Comparison of ENCODE assay signal across 21 cellular contexts in the genomic region with DNA sequence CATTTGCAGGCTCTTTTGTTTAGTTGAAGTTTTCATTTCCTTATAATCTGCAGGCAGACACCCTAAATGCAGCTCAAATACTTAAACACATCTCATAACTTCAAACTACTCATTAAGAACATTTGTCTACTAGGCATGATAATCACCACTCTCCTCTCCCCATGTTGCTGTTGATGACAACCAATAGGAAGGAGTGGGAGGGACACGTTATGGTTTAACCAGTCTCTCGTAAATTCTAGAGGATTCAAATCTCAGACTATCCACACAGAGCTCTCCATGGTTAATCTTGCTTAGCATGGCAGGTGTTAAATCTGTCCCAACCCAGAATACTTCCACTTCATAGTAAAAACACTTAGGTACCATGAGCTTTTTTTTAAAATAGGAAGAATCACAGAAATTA.
A peak's percentile ranks its signal among the peaks of the same experiment; 100 is the strongest.
DNase-seq lines count a peak whose midpoint lies in the region; ATAC-seq and TF ChIP-seq lines count a peak whose summit lies in the region.
"Had no signal": no experiment of that assay in that cellular context is flagged by ENCODE, and none has a peak within 500 bp of the region (broad histone marks: within the 10 kb centered on the region; RNA-seq: fewer than 3 reads in every experiment).

No MANE protein-coding gene starts in this region.

- POLR2A ChIA-PET in PC-3 (lab: Charles Lee; ENCODE audit: unreplicated experiment) = no interaction called here

- intact Hi-C loops in left ventricle myocardium inferior (cut with micrococcal nuclease) (no loop called here), PC-3 (cut with micrococcal nuclease) (no loop called here)

- CTCF ChIA-PET in PC-3 (lab: Charles Lee) = no interaction called here

- H3K27me3 ChIP-seq in left ventricle myocardium inferior (ENCODE audit: low read depth) (no peaks in the 10 kb centered on the region), PC-3 (ENCODE audit: low read length) (peaks cover 45% of the 10 kb centered on the region; the same call in 1 of the 2 replicates)
- H3K27me3 ChIP-seq: BLaER1 treated with 17β-estradiol and CSF1 and Interleukin-3, amounts not matched to agents 10 nM and 100 nM; MG63; Peyer's patch had no signal

- no peaks in the 10 kb centered on the region for H3K9me2 ChIP-seq in PC-3 (replicated peaks; ENCODE audit: low read length)
- H3K9me2 ChIP-seq: SK-N-SH had no signal

- H3K4me3 ChIP-seq in left ventricle myocardium inferior (no peak overlapping the region), PC-3 (ENCODE audit: low read length) (no peak overlapping the region)
- H3K4me3 ChIP-seq: BLaER1 treated with 17β-estradiol and CSF1 and Interleukin-3, amounts not matched to agents 10 nM and 100 nM; MG63; Peyer's patch had no signal

- H3K9me3 ChIP-seq in left ventricle myocardium inferior (replicated peaks) (peaks cover 6% of the 10 kb centered on the region), PC-3 (ENCODE audit: low read length) (no peaks in the 10 kb centered on the region)
- H3K9me3 ChIP-seq: MG63, Peyer's patch, SK-N-SH had no signal

- H3F3A ChIP-seq in PC-3 (ENCODE audit: low read length, unreplicated experiment) = no peaks in the 10 kb centered on the region

- TF ChIP-seq CTCF in GM10266 (IDR thresholded peaks at IDR 0.05; ENCODE audit: control insufficient read depth, insufficient read depth, low read depth, missing control alignments) (no peak), left ventricle myocardium inferior (IDR thresholded peaks at IDR 0.05; ENCODE audit: borderline replicate concordance) (no peak), PC-3 (conservative IDR thresholded peaks at IDR 0.05; ENCODE audit: low read depth, low read length) (no peak)

- H3K27ac ChIP-seq in left ventricle myocardium inferior (replicated peaks) (no peak overlapping the region), PC-3 (ENCODE audit: low read length) (no peak overlapping the region)
- H3K27ac ChIP-seq: BLaER1 treated with 17β-estradiol and CSF1 and Interleukin-3, amounts not matched to agents 10 nM and 100 nM; KMS-11; Peyer's patch had no signal

- ATAC-seq in GM19351 (IDR thresholded peaks at IDR 0.05; ENCODE audit: unreplicated experiment) = peak; percentile 55
- peak; percentile 45 for ATAC-seq in HG02885 (IDR thresholded peaks at IDR 0.05; ENCODE audit: poor library complexity, unreplicated experiment)
- ATAC-seq in PC-3 = no peak
- ATAC-seq: HepG2 had no signal

- H3K4me1 ChIP-seq in left ventricle myocardium inferior = no peaks in the 10 kb centered on the region
- H3K4me1 ChIP-seq in PC-3 (ENCODE audit: insufficient read depth, low read length) = no peaks in the 10 kb centered on the region
- H3K4me1 ChIP-seq: BLaER1 treated with 17β-estradiol and CSF1 and Interleukin-3, amounts not matched to agents 10 nM and 100 nM; Peyer's patch had no signal

- H4K20me1 ChIP-seq in PC-3 (ENCODE audit: low read length) = no peaks in the 10 kb centered on the region
- H4K20me1 ChIP-seq: BLaER1 treated with 17β-estradiol and CSF1 and Interleukin-3, amounts not matched to agents 10 nM and 100 nM had no signal

- no peak overlapping the region for H2AFZ ChIP-seq in PC-3 (ENCODE audit: low read length)

- peak; percentile 10 for DNase-seq in GM10266 (ENCODE audit: extremely low spot score)
- DNase-seq in NCI-H69 (lab: John Stamatoyannopoulos, UW) = peak; percentile 72
- DNase-seq in CD1c-positive myeloid dendritic cell (ENCODE audit: extremely low spot score) = no peak
- DNase-seq in left ventricle myocardium inferior = no peak
- no peak for DNase-seq in PC-3
- no peak for DNase-seq in GM19240 (ENCODE audit: insufficient read length, low spot score)
- DNase-seq: 8988T, COR-L47, GOT3, MG63, NCI-H1105, NCI-H187, NCI-H748 treated with DMSO at 0.1 percent for 48 hours, Peyer's patch, Right ventricle myocardium superior, SK-N-SH had no signal

- H3K9ac ChIP-seq in PC-3 (ENCODE audit: low read length) = no peak overlapping the region
- H3K9ac ChIP-seq: BLaER1 treated with 17β-estradiol and CSF1 and Interleukin-3, amounts not matched to agents 10 nM and 100 nM; KMS-11; SK-N-SH had no signal

- no peaks in the 10 kb centered on the region for H3K79me2 ChIP-seq in PC-3 (ENCODE audit: low read length)

- H3K36me3 ChIP-seq in left ventricle myocardium inferior (no peaks in the 10 kb centered on the region), PC-3 (ENCODE audit: low read depth, low read length) (no peaks in the 10 kb centered on the region)
- H3K36me3 ChIP-seq: BLaER1 treated with 17β-estradiol and CSF1 and Interleukin-3, amounts not matched to agents 10 nM and 100 nM; MG63; Peyer's patch had no signal

- no TSS peak for BruUV-seq in PC-3 (replicated peaks; lab: Mats Ljungman, UMichigan)

- H3K4me2 ChIP-seq in PC-3 (ENCODE audit: low read length) = no peak overlapping the region
- H3K4me2 ChIP-seq: BLaER1 treated with 17β-estradiol and CSF1 and Interleukin-3, amounts not matched to agents 10 nM and 100 nM; KMS-11; SK-N-SH had no signal

Comparison
In these comparisons a context has a peak if more than half of its experiments do, and no peak if none do; other contexts are left out.
1. DNase-seq: peak in GM10266 (single experiment) and NCI-H69 (single experiment); none in CD1c-positive myeloid dendritic cell (single experiment), left ventricle myocardium inferior (single experiment), PC-3 (single experiment) and GM19240 (single experiment).